In genomic region chr1:6259491-6260362, GRCh38 we compare ENCODE assay signal across 1 cellular context.
TF ChIP-seq lines count a peak whose summit lies in the region.

No MANE protein-coding gene starts in this region.

TF ChIP-seq in HepG2, 621 proteins besides CTCF, POLR2A, EP300 and RAD21 (continued from another document):
- TF ChIP-seq, protein P1, sequence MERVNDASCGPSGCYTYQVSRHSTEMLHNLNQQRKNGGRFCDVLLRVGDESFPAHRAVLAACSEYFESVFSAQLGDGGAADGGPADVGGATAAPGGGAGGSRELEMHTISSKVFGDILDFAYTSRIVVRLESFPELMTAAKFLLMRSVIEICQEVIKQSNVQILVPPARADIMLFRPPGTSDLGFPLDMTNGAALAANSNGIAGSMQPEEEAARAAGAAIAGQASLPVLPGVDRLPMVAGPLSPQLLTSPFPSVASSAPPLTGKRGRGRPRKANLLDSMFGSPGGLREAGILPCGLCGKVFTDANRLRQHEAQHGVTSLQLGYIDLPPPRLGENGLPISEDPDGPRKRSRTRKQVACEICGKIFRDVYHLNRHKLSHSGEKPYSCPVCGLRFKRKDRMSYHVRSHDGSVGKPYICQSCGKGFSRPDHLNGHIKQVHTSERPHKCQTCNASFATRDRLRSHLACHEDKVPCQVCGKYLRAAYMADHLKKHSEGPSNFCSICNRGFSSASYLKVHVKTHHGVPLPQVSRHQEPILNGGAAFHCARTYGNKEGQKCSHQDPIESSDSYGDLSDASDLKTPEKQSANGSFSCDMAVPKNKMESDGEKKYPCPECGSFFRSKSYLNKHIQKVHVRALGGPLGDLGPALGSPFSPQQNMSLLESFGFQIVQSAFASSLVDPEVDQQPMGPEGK (CRISPR knock-in tag; IDR thresholded peaks at IDR 0.05): peak; percentile 66; the same call in 1 of the 2 replicates
- peak; percentile 72 for TF ChIP-seq NFYC (CRISPR knock-in tag; IDR thresholded peaks at IDR 0.05)
- TF ChIP-seq FOXP1 (IDR thresholded peaks at IDR 0.05): no peak
- TF ChIP-seq FOXP1 (CRISPR knock-in tag; IDR thresholded peaks at IDR 0.05): no peak
- TF ChIP-seq, protein P2, sequence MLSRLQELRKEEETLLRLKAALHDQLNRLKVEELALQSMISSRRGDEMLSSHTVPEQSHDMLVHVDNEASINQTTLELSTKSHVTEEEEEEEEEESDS (CRISPR knock-in tag; IDR thresholded peaks at IDR 0.05; ENCODE audit: borderline replicate concordance): no peak
